8 cellular contexts compared by ENCODE assay signal in the genomic region with DNA sequence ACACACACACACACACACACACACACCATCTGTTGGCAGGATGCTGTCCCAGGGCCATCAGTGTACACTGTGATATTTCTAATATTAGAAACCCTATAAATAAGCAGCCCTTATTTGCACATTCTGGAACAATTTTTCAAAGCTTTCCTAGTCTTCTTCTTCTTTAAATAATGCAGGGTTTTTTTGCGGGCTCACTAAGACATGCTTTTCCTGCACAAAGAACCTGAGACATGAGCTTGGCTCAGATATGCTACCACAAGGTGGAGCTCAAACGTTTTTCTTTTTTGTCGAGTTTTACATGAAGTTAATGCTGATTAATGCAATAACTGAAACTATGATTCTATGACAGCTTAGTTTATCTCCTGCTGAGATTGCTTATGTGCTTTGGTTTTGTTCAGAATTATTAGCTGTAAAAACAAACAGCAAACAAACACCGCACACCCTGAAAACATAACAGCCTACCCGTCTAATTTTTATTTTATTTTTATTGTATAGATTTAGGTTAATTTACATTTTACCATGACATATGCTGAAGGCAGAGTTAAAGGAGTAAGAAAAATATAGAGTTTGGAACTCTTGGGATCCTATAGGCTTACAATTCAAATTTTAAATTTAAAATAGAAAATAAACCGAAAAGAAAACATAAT.
DNase-seq lines count a peak whose midpoint lies in the region; ATAC-seq and TF ChIP-seq lines count a peak whose summit lies in the region.

No MANE protein-coding gene starts in this region.

- no peaks in the 10 kb centered on the region for H3K9me3 Mint-ChIP-seq in progenitor cell of endocrine pancreas (ENCODE audit: low read depth)

- peak; percentile 68 for TF ChIP-seq CTCF in progenitor cell of endocrine pancreas (IDR thresholded peaks at IDR 0.05; ENCODE audit: unreplicated experiment)

- peak; percentile 55 for ATAC-seq in HG03520 (IDR thresholded peaks at IDR 0.05; ENCODE audit: unreplicated experiment)

- H3K4me3 ChIP-seq in MG63 = no peak overlapping the region

- no peaks in the 10 kb centered on the region for H3K36me3 ChIP-seq in MG63

- H3K27ac Mint-ChIP-seq in progenitor cell of endocrine pancreas = no peak overlapping the region

- no peak overlapping the region for H3K4me3 Mint-ChIP-seq in progenitor cell of endocrine pancreas (ENCODE audit: low read depth)

- H3K27me3 Mint-ChIP-seq in progenitor cell of endocrine pancreas = no peaks in the 10 kb centered on the region

- H3K9me3 ChIP-seq in MG63 = no peaks in the 10 kb centered on the region

- H3K4me1 Mint-ChIP-seq in progenitor cell of endocrine pancreas (ENCODE audit: low read depth) = peaks cover 4% of the 10 kb centered on the region

- no peaks in the 10 kb centered on the region for H3K27me3 ChIP-seq in MG63

- H3K36me3 Mint-ChIP-seq in progenitor cell of endocrine pancreas (ENCODE audit: insufficient read depth) = no peaks in the 10 kb centered on the region

- peak; percentile 65 for DNase-seq in NCI-H82 (lab: John Stamatoyannopoulos, UW)
- DNase-seq in NCI-H82 treated with DMSO at 0.1 percent for 48 hours (lab: John Stamatoyannopoulos, UW; ENCODE audit: unreplicated experiment) = no peak
- DNase-seq in SW 1271 (lab: John Stamatoyannopoulos, UW) = peak; percentile 3 to 63
- peak; percentile 55 for DNase-seq in foreskin melanocyte
- no peak for DNase-seq in progenitor cell of endocrine pancreas (ENCODE audit: low spot score, unreplicated experiment)
- no peak for DNase-seq in MG63
- DNase-seq in COLO668 (lab: John Stamatoyannopoulos, UW; ENCODE audit: unreplicated experiment) = no peak

Comparison
In these comparisons a context has a peak if more than half of its experiments do, and no peak if none do; other contexts are left out.
1. DNase-seq: peak in NCI-H82 (single experiment), SW 1271 (2 of 2) and foreskin melanocyte (single experiment); none in NCI-H82 treated with DMSO at 0.1 percent for 48 hours (single experiment), progenitor cell of endocrine pancreas (single experiment), MG63 (single experiment) and COLO668 (single experiment).